ENCODE assay signal across 27 cellular contexts in the genomic region with DNA sequence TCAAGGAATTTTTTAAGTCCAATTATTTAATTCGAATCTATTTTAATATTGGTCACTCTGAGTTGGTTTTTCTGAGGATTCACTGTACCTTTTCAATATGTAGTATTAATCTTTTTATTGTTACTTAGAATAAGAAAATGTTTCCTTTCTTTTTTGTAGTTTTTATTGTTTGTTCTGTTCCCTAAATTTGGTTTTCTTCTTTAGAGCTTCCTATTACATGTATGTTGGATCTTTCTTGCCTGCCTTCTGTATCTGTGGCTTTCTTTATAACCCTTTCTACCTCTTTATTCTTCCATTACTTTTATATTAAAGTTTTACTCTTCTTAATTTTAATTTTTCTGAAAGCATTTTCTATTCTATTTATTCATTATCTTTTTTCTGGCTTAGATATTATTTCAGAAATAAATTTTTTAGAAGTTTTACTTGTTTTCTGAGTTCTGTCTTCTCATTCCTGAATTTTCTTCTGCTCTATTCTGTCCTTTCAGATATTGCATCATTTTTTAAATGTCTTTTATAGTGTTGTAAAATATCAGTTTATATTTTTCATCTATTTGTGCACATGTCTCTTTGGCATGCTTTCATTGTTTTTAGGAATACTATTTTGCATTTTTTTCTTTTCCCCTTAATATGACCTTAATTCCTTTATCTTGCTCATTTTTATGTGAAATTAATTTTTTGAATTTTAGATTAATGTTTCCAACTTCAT. TPM values are rescaled to one million over a fixed set of nuclear protein-coding genes. Genes with fewer than 3 reads are reported as not detected.
DNase-seq lines count a peak whose midpoint lies in the region; ATAC-seq, FAIRE-seq and TF ChIP-seq lines count a peak whose summit lies in the region.
"Had no signal": no experiment of that assay in that cellular context is flagged by ENCODE, and none has a peak within 500 bp of the region (broad histone marks: within the 10 kb centered on the region; RNA-seq: fewer than 3 reads in every experiment).

No MANE protein-coding gene starts in this region.

- no peaks in the 10 kb centered on the region for H3K4me1 Mint-ChIP-seq in natural killer cell treated with Interleukin-12 subunit alpha and Interleukin-12 subunit beta and Interleukin-15 and Interleukin-18, amount 100 ng/mL, for 72 hours (ENCODE audit: low read depth in 2 of 2)
- H3K4me1 Mint-ChIP-seq in natural killer cell: no peaks in the 10 kb centered on the region
- H3K4me1 Mint-ChIP-seq: CD14-positive monocyte had no signal

- H3K27ac Mint-ChIP-seq in natural killer cell treated with Interleukin-12 subunit alpha and Interleukin-12 subunit beta and Interleukin-15 and Interleukin-18, amount 100 ng/mL, for 72 hours: peak overlapping the region in 1 of 2 donors; percentile 54
- H3K27ac Mint-ChIP-seq in natural killer cell: no peak overlapping the region
- H3K27ac Mint-ChIP-seq: CD14-positive monocyte; CD4-positive, alpha-beta T cell had no signal

- POLR2A ChIA-PET in SK-N-SH (lab: Yijun Ruan, JAX): no interaction called here

- peaks cover 4 to 21% of the 10 kb centered on the region in 2 donors for H3K27me3 Mint-ChIP-seq in natural killer cell treated with Interleukin-12 subunit alpha and Interleukin-12 subunit beta and Interleukin-15 and Interleukin-18, amount 100 ng/mL, for 72 hours
- H3K27me3 Mint-ChIP-seq in natural killer cell (ENCODE audit: low read depth in 2 of 2): peaks cover 0 to 10% of the 10 kb centered on the region in 2 donors

- CTCF ChIA-PET in SK-N-SH (lab: Yijun Ruan, JAX): no interaction called here

- 0% methylated on average over 1 of the region's 1 CpG for WGBS in SK-N-SH (ENCODE audit: low lambda C conversion rate)

- FAIRE-seq in colon (lab: Jason Lieb, UNC): peak; percentile 18
- FAIRE-seq: A549, D721Med, GM12878, GM19239, H1 had no signal

- H3K79me2 ChIP-seq in SK-N-SH (ENCODE audit: insufficient read depth): no peaks in the 10 kb centered on the region

- H3K9me3 ChIP-seq in SK-N-SH: peaks cover 6% of the 10 kb centered on the region; the same call in 1 of the 2 replicates
- H3K9me3 ChIP-seq: BE2C had no signal

- H3K36me3 Mint-ChIP-seq in natural killer cell treated with Interleukin-12 subunit alpha and Interleukin-12 subunit beta and Interleukin-15 and Interleukin-18, amount 100 ng/mL, for 72 hours: peaks cover 22% of the 10 kb centered on the region
- H3K36me3 Mint-ChIP-seq in natural killer cell: peaks cover 17% of the 10 kb centered on the region
- H3K36me3 Mint-ChIP-seq: CD14-positive monocyte had no signal

- no peaks in the 10 kb centered on the region for H4K20me1 ChIP-seq in SK-N-SH (ENCODE audit: insufficient read depth)
- H4K20me1 ChIP-seq: BLaER1 treated with 17β-estradiol and CSF1 and Interleukin-3, amounts not matched to agents 10 nM and 100 nM had no signal

- no peaks in the 10 kb centered on the region for H3F3A ChIP-seq in SK-N-SH (replicated peaks; ENCODE audit: insufficient read depth)

- H3K27ac ChIP-seq in SK-N-SH (ENCODE audit: low read depth in 2 of 2, low read length in 1 of 2): no peak overlapping the region
- H3K27ac ChIP-seq: 22Rv1; A549; BLaER1 treated with 17β-estradiol and CSF1 and Interleukin-3, amounts not matched to agents 10 nM and 100 nM; GM23248 had no signal

- H3K9me3 Mint-ChIP-seq in natural killer cell treated with Interleukin-12 subunit alpha and Interleukin-12 subunit beta and Interleukin-15 and Interleukin-18, amount 100 ng/mL, for 72 hours: peaks cover 4% of the 10 kb centered on the region
- peaks cover 3 to 9% of the 10 kb centered on the region in 2 donors for H3K9me3 Mint-ChIP-seq in natural killer cell

- H3K4me3 ChIP-seq in SK-N-SH (ENCODE audit: low read depth in 2 of 2, low read length in 1 of 2): no peak overlapping the region
- H3K4me3 ChIP-seq: A549; BLaER1 treated with 17β-estradiol and CSF1 and Interleukin-3, amounts not matched to agents 10 nM and 100 nM; GM12878; GM23248 had no signal

- no peaks in the 10 kb centered on the region; the same call in 1 of the 2 replicates for H3K27me3 ChIP-seq in SK-N-SH (ENCODE audit: insufficient read depth)
- H3K27me3 ChIP-seq: BE2C; BLaER1 treated with 17β-estradiol and CSF1 and Interleukin-3, amounts not matched to agents 10 nM and 100 nM had no signal

- peak overlapping the region; percentile 39 for H3K4me3 Mint-ChIP-seq in natural killer cell treated with Interleukin-12 subunit alpha and Interleukin-12 subunit beta and Interleukin-15 and Interleukin-18, amount 100 ng/mL, for 72 hours
- H3K4me3 Mint-ChIP-seq in natural killer cell: no peak overlapping the region
- H3K4me3 Mint-ChIP-seq: CD14-positive monocyte; CD4-positive, alpha-beta T cell; CD8-positive, alpha-beta memory T cell had no signal

- no peak for ATAC-seq in SK-N-SH treated with all-trans-retinoic acid at 6 μM for 48 hours
- ATAC-seq in natural killer cell treated with Interleukin-12 subunit alpha and Interleukin-12 subunit beta and Interleukin-15 and Interleukin-18, amount 100 ng/mL, for 72 hours: no peak
- no peak for ATAC-seq in natural killer cell
- ATAC-seq: A549, GM12878 had no signal

- TF ChIP-seq EP300 in SK-N-SH (IDR thresholded peaks at IDR 0.05; ENCODE audit: borderline replicate concordance in 1 of 2, low read depth in 1 of 2, low read length in 1 of 2): no peak

- no peak for DNase-seq in SK-N-SH
- no peak for DNase-seq in natural killer cell treated with Interleukin-12 subunit alpha and Interleukin-12 subunit beta and Interleukin-15 and Interleukin-18, amount 100 ng/mL, for 72 hours (ENCODE audit: low spot score)
- DNase-seq in natural killer cell: no peak
- no peak for DNase-seq in activated CD4-positive, CD25-positive, alpha-beta regulatory T cell treated with anti-CD3 and anti-CD28 coated beads, Interleukin-2, amount 50 U/mL, for 72 hours
- DNase-seq in NCI-H2196 treated with DMSO at 0.1 percent for 48 hours (lab: John Stamatoyannopoulos, UW; ENCODE audit: unreplicated experiment): no peak
- DNase-seq: ACHN; AML-193; BE2C; CD4-positive, alpha-beta T cell; CD8-positive, alpha-beta memory T cell; DMS 273 treated with DMSO at 0.1 percent for 48 hours; DMS79; EL; GDM1; GM23248; H7; HCEC 1CT had no signal

- H3K4me1 ChIP-seq in SK-N-SH (ENCODE audit: control insufficient read depth in 1 of 2, insufficient read depth in 2 of 2, low read depth in 1 of 2, low read length in 1 of 2): no peaks in the 10 kb centered on the region
- H3K4me1 ChIP-seq: A549; BE2C; BLaER1 treated with 17β-estradiol and CSF1 and Interleukin-3, amounts not matched to agents 10 nM and 100 nM had no signal

- H3K36me3 ChIP-seq in SK-N-SH (replicated peaks in 1 of 2; ENCODE audit: control insufficient read depth in 1 of 2, insufficient read depth in 2 of 2, low read length in 1 of 2): no peaks in the 10 kb centered on the region
- H3K36me3 ChIP-seq: BE2C; BLaER1 treated with 17β-estradiol and CSF1 and Interleukin-3, amounts not matched to agents 10 nM and 100 nM had no signal

- no peaks in the 10 kb centered on the region for H3K9me2 ChIP-seq in SK-N-SH

- H2AFZ ChIP-seq in SK-N-SH (ENCODE audit: low read depth): 0 out of 2 replicates have a peak overlapping the region, but pooled peaks have one; percentile 29
- H2AFZ ChIP-seq: GM23248 had no signal

- H3K4me2 ChIP-seq in SK-N-SH: no peak overlapping the region
- H3K4me2 ChIP-seq: A549; BLaER1 treated with 17β-estradiol and CSF1 and Interleukin-3, amounts not matched to agents 10 nM and 100 nM had no signal

- H3K9ac ChIP-seq in SK-N-SH: no peak overlapping the region
- H3K9ac ChIP-seq: BLaER1 treated with 17β-estradiol and CSF1 and Interleukin-3, amounts not matched to agents 10 nM and 100 nM; GM23248 had no signal

- intact Hi-C loops in natural killer cell (cut with micrococcal nuclease): no loop called here

- no peak for TF ChIP-seq RAD21 in SK-N-SH (IDR thresholded peaks at IDR 0.05; ENCODE audit: low read length)

- TF ChIP-seq CTCF in SK-N-SH (IDR thresholded peaks at IDR 0.05): no peak
- TF ChIP-seq CTCF in natural killer cell (IDR thresholded peaks at IDR 0.05): no peak

TF ChIP-seq in SK-N-SH, 30 proteins besides CTCF, POLR2A, EP300 and RAD21 (continues in another document):
- TF ChIP-seq RFX5 (IDR thresholded peaks at IDR 0.05; ENCODE audit: low read length): no peak
- TF ChIP-seq NFIC (IDR thresholded peaks at IDR 0.05; ENCODE audit: borderline replicate concordance): no peak
- no peak for TF ChIP-seq FOSL2 (IDR thresholded peaks at IDR 0.05; ENCODE audit: borderline replicate concordance, low read depth)
- no peak for TF ChIP-seq NRF1 (IDR thresholded peaks at IDR 0.05; ENCODE audit: low read depth, low read length)
- TF ChIP-seq GABPA (IDR thresholded peaks at IDR 0.05; ENCODE audit: low read depth): no peak
- no peak for TF ChIP-seq TCF12 (IDR thresholded peaks at IDR 0.05)
- no peak for TF ChIP-seq USF1 (IDR thresholded peaks at IDR 0.05; ENCODE audit: borderline replicate concordance, low read depth)

TF ChIP-seq in SK-N-SH treated with all-trans-retinoic acid at 6 μM for 48 hours, 23 proteins besides CTCF, POLR2A, EP300 and RAD21 (continues in another document):
- TF ChIP-seq PATZ1 (CRISPR knock-in tag; IDR thresholded peaks at IDR 0.05; ENCODE audit: borderline replicate concordance) (no peak), ZFP3 (CRISPR knock-in tag; IDR thresholded peaks at IDR 0.05) (no peak)

RNA-seq across cellular contexts. Expression of gene UST, which starts 33.6 kb away (rescaled TPM):
- polyA plus RNA-seq in SK-N-SH (2012; rRNA removed): 1.7 and 5.0 TPM in 2 replicates
- polyA plus RNA-seq in SK-N-SH (2012; cell fraction: cytosol; rRNA removed): 4.6 and 5.0 TPM in 2 replicates
- 1.9 and 2.8 TPM in 2 replicates for polyA plus RNA-seq in SK-N-SH (2012; cell fraction: nucleus; rRNA removed)
- 1 to 10 TPM; 1.6 to 3.0 TPM for total RNA-seq in natural killer cell treated with Interleukin-12 subunit alpha and Interleukin-12 subunit beta and Interleukin-15 and Interleukin-18, amount 100 ng/mL, for 72 hours
- 10 to 100 TPM in 2 of 3 donors, 1 to 10 TPM in 1; 6.3 to 11.9 (median 10.6) TPM for total RNA-seq in natural killer cell
